29 cellular contexts compared by ENCODE assay signal in the genomic region with DNA sequence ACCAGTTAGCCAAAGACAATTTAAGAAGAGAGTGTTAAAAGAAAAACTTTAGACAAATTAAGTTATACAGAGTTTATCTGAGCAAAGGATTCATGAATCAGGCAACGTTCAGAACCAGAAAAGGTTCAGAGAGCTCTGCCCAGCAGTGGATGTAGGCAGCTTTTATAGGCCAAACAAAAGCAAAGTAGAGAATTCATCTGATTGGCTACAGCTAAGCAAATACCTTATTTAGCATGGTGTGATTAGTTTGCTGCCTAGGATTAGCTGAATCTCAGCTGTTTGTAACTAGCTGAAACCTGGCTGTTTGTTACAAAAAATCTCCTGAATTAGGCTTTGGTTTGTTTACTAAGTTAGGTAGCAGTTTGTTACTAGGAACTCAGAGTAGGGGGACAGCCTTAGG.
DNase-seq lines count a peak whose midpoint lies in the region; ATAC-seq, FAIRE-seq and TF ChIP-seq lines count a peak whose summit lies in the region.
"Had no signal": no experiment of that assay in that cellular context is flagged by ENCODE, and none has a peak within 500 bp of the region (broad histone marks: within the 10 kb centered on the region; RNA-seq: fewer than 3 reads in every experiment).

No MANE protein-coding gene starts in this region.

- intact Hi-C loops in posterior cingulate gyrus (cut with DNase I), result no loop called here
- intact Hi-C loops in ovary (cut with DNase I), result no loop called here

- H3K36me3 ChIP-seq in H1 (ENCODE audit: control insufficient read depth in 2 of 4, insufficient read depth in 4 of 4, low read length in 3 of 4), result no peaks in the 10 kb centered on the region
- H3K36me3 ChIP-seq in mesendoderm (ENCODE audit: control insufficient read depth, insufficient read depth, low read length), result no peaks in the 10 kb centered on the region
- H3K36me3 ChIP-seq in ovary, result no peaks in the 10 kb centered on the region
- H3K36me3 ChIP-seq: HAP-1, Peyer's patch, tibial nerve had no signal

- H2BK120ac ChIP-seq in H1 (replicated peaks; ENCODE audit: low read depth, low read length) (no peak overlapping the region), mesendoderm (ENCODE audit: low read depth, low read length) (no peak overlapping the region)

- no peak overlapping the region for H2BK20ac ChIP-seq in H1 (ENCODE audit: low read length)

- POLR2A ChIA-PET in H1 (lab: Charles Lee; ENCODE audit: partially characterized antibody), result no interaction called here

- peak overlapping the region; percentile 99 for H2AFZ ChIP-seq in H1 (ENCODE audit: low read length)

- no peak overlapping the region for H4K91ac ChIP-seq in H1 (replicated peaks; ENCODE audit: insufficient read length, low read length)

- H2AK5ac ChIP-seq in H1 (ENCODE audit: low read depth, low read length), result no peak overlapping the region
- no peak overlapping the region for H2AK5ac ChIP-seq in mesendoderm (ENCODE audit: low read length)

- H3K23me2 ChIP-seq in H1 (ENCODE audit: low read depth, low read length), result no peaks in the 10 kb centered on the region

- H3K79me1 ChIP-seq in H1 (ENCODE audit: low read depth, low read length), result no peaks in the 10 kb centered on the region
- no peaks in the 10 kb centered on the region for H3K79me1 ChIP-seq in mesendoderm (ENCODE audit: low read length)

- 30% methylated on average over 1 of the region's 1 CpG; no CpG with 5 or more reads in 1 of the 2 experiments for WGBS in H1 (ENCODE audit: extremely low coverage in 1 of 2, insufficient coverage in 1 of 2, insufficient read length in 1 of 2, insufficient replicate concordance in 2 of 2, low coverage in 1 of 2, low lambda C conversion rate in 2 of 2, missing lambda C conversion rate in 1 of 2), 2 experiments
- no CpG with 5 or more reads among the region's 1 CpG for WGBS in mesendoderm (ENCODE audit: extremely low coverage, insufficient coverage, low lambda C conversion rate)
- 16 to 20% (median 19%) methylated on average over 1 of the region's 1 CpG for WGBS in ovary, 3 donors

- no peak for TF ChIP-seq CTCF in H1 (IDR thresholded peaks at IDR 0.05; ENCODE audit: control extremely low read depth in 1 of 3, insufficient read depth in 1 of 3, low read depth in 1 of 3, low read length in 3 of 3)
- no peak for TF ChIP-seq CTCF in ovary (IDR thresholded peaks at IDR 0.05)

- FAIRE-seq in GM18507 (lab: Jason Lieb, UNC), result peak; percentile 21
- FAIRE-seq in H1 (lab: Jason Lieb, UNC), result peak; percentile 92
- FAIRE-seq: A549, GM12892, HTR-8/SVneo, small intestine had no signal

- H3K9ac ChIP-seq in H1 (replicated peaks in 1 of 4; ENCODE audit: extremely low read depth in 1 of 4, low read depth in 3 of 4, low read length in 3 of 4), result no peak overlapping the region
- no peak overlapping the region for H3K9ac ChIP-seq in mesendoderm (ENCODE audit: low read length)

- H3K4me3 ChIP-seq in H1 (ENCODE audit: extremely low read depth in 1 of 4, insufficient read depth in 2 of 4, low read depth in 3 of 4, low read length in 4 of 4) (no peak overlapping the region; a peak in 1 of 8 replicates), mesendoderm (ENCODE audit: low read length) (no peak overlapping the region), ovary (no peak overlapping the region)
- H3K4me3 ChIP-seq: A549, HAP-1, Peyer's patch, tibial nerve had no signal

- ATAC-seq in GM19328 (IDR thresholded peaks at IDR 0.05; ENCODE audit: unreplicated experiment) (no peak), GM19395 (IDR thresholded peaks at IDR 0.05; ENCODE audit: unreplicated experiment) (no peak)
- ATAC-seq: A549 had no signal

- CTCF ChIA-PET in H1 (lab: Charles Lee; ENCODE audit: partially characterized antibody), result interaction anchor here (0.7 to 1.3 kb wide), 2 partner anchors 111 to 301 kb away, joined by 3 read pairs; no protein-coding TSS in a partner anchor

- H3K9me3 ChIP-seq in H1 (ENCODE audit: insufficient read depth in 2 of 2, low read depth in 1 of 2, low read length in 1 of 2) (no peaks in the 10 kb centered on the region), ovary (no peaks in the 10 kb centered on the region)
- H3K9me3 ChIP-seq: A549, HAP-1, Peyer's patch, tibial nerve had no signal

- H3K4me2 ChIP-seq in H1 (ENCODE audit: insufficient read depth in 1 of 2, low read depth in 2 of 2, low read length in 2 of 2) (no peak overlapping the region), mesendoderm (ENCODE audit: low read length) (no peak overlapping the region)
- H3K4me2 ChIP-seq: A549 had no signal

- no peak overlapping the region for H3K4ac ChIP-seq in H1 (replicated peaks; ENCODE audit: insufficient read length, low read depth, low read length)
- no peak overlapping the region for H3K4ac ChIP-seq in mesendoderm (ENCODE audit: low read depth, low read length)

- no peak overlapping the region for H3K14ac ChIP-seq in H1 (ENCODE audit: insufficient read length)

- H3K56ac ChIP-seq in H1 (replicated peaks; ENCODE audit: insufficient read length, low read depth, low read length) (no peak overlapping the region), mesendoderm (ENCODE audit: low read length) (no peak overlapping the region)

- H3K79me2 ChIP-seq in H1 (ENCODE audit: control insufficient read depth in 1 of 2, insufficient read depth in 2 of 2, low read length in 2 of 2) (no peaks in the 10 kb centered on the region), mesendoderm (ENCODE audit: control insufficient read depth, insufficient read depth, low read length) (no peaks in the 10 kb centered on the region)

- no peak overlapping the region for H2BK15ac ChIP-seq in H1 (ENCODE audit: low read length)
- no peak overlapping the region for H2BK15ac ChIP-seq in mesendoderm (replicated peaks; ENCODE audit: low read depth)

- H3K27me3 ChIP-seq in H1 (replicated peaks in 1 of 4; ENCODE audit: control insufficient read depth in 3 of 4, extremely low read depth in 1 of 4, insufficient read depth in 3 of 4, low read length in 3 of 4) (no peaks in the 10 kb centered on the region), mesendoderm (ENCODE audit: insufficient read depth, low read length, poor library complexity) (no peaks in the 10 kb centered on the region), ovary (no peaks in the 10 kb centered on the region)
- H3K27me3 ChIP-seq: Peyer's patch, tibial nerve had no signal

- no peak for TF ChIP-seq RAD21 in H1 (IDR thresholded peaks at IDR 0.05 in 1 of 2, conservative IDR thresholded peaks at IDR 0.05 in 1 of 2; ENCODE audit: low read depth in 2 of 2, low read length in 2 of 2)

- H3K27ac ChIP-seq in H1 (ENCODE audit: low read depth, low read length) (no peak overlapping the region), mesendoderm (ENCODE audit: low read depth, low read length) (no peak overlapping the region), ovary (no peak overlapping the region)
- H3K27ac ChIP-seq: A549, Peyer's patch, tibial nerve had no signal

- H2BK5ac ChIP-seq in H1 (ENCODE audit: low read depth, low read length), result no peak overlapping the region
- H2BK5ac ChIP-seq in mesendoderm (ENCODE audit: low read length), result no peak overlapping the region

- DNase-seq in GM18507 (ENCODE audit: extremely low spot score, insufficient read length, low read depth) (no peak), NCI-H69 (lab: John Stamatoyannopoulos, UW) (peak; percentile 68), H1 (ENCODE audit: low read depth in 1 of 2, low spot score in 2 of 2) (no peak), mesendoderm (peak; percentile 55), posterior cingulate gyrus (no peak), ovary (no peak)
- DNase-seq: activated CD4-positive, alpha-beta T cell treated with anti-CD3 and anti-CD28 coated beads, Interleukin-2, amount 50 U/mL, for 48 hours; activated CD4-positive, CD25-positive, alpha-beta regulatory T cell; activated CD8-positive, alpha-beta memory T cell treated with anti-CD3 and anti-CD28 coated beads, Interleukin-2, amount 50 U/mL, for 4 hours; activated naive CD4-positive, alpha-beta T cell treated with anti-CD3 and anti-CD28 coated beads, Interleukin-2, amount 50 U/mL, for 16 hours; AML-193; amniotic stem cell; CD4-positive, alpha-beta T cell; DMS 273 treated with DMSO at 0.1 percent for 48 hours; effector CD8-positive, alpha-beta T cell; KG1; NCI-H1417 treated with DMSO at 0.1 percent for 48 hours; NCI-H2081 treated with DMSO at 0.1 percent for 48 hours; nucleus accumbens; Peyer's patch; small intestine; stimulated activated CD4-positive, alpha-beta T cell treated with anti-CD3 and anti-CD28 coated beads, Interleukin-2, amount 100 ng/mL, for 24 hours had no signal

- H3K18ac ChIP-seq in H1 (ENCODE audit: extremely low read depth, low read length) (no peak overlapping the region), mesendoderm (ENCODE audit: low read length) (no peak overlapping the region)

- H4K5ac ChIP-seq in H1 (ENCODE audit: insufficient read length, low read depth, low read length) (peak overlapping the region; percentile 27), mesendoderm (ENCODE audit: low read length) (no peak overlapping the region)

- TF ChIP-seq POLR2A in H1 (IDR thresholded peaks at IDR 0.05; ENCODE audit: control extremely low read depth in 1 of 2, low read depth in 2 of 2, low read length in 2 of 2) (no peak), ovary (IDR thresholded peaks at IDR 0.05) (no peak)

- H4K20me1 ChIP-seq in H1 (replicated peaks in 1 of 2; ENCODE audit: control insufficient read depth in 1 of 2, insufficient read depth in 2 of 2, low read length in 2 of 2), result no peaks in the 10 kb centered on the region

- no peak overlapping the region for H4K8ac ChIP-seq in H1 (ENCODE audit: extremely low read depth, insufficient read depth, low read length)
- no peak overlapping the region for H4K8ac ChIP-seq in mesendoderm (ENCODE audit: low read depth, low read length)

- H2BK12ac ChIP-seq in H1 (ENCODE audit: low read depth, low read length), result no peak overlapping the region

- TF ChIP-seq EP300 in H1 (IDR thresholded peaks at IDR 0.05; ENCODE audit: borderline replicate concordance in 1 of 2, low read depth in 2 of 2, low read length in 2 of 2), result no peak
- no peak for TF ChIP-seq EP300 in ovary (IDR thresholded peaks at IDR 0.05)

- H3K4me1 ChIP-seq in H1 (replicated peaks in 1 of 4; ENCODE audit: control insufficient read depth in 3 of 4, insufficient read depth in 4 of 4, low read length in 3 of 4), result peaks cover 0 to 4% (median 2%) of the 10 kb centered on the region in 4 experiments; a peak in 3 of 7 replicates
- no peaks in the 10 kb centered on the region for H3K4me1 ChIP-seq in mesendoderm (ENCODE audit: control insufficient read depth, low read depth, low read length)
- no peaks in the 10 kb centered on the region for H3K4me1 ChIP-seq in ovary (ENCODE audit: insufficient read depth)
- H3K4me1 ChIP-seq: A549, Peyer's patch, tibial nerve had no signal

- H3K23ac ChIP-seq in H1 (ENCODE audit: insufficient read length) (no peak overlapping the region), mesendoderm (ENCODE audit: low read length) (no peak overlapping the region)

TF ChIP-seq in H1, 55 proteins besides CTCF, POLR2A, EP300 and RAD21 (continues in another document):
- no peak for TF ChIP-seq SUZ12 (IDR thresholded peaks at IDR 0.05; ENCODE audit: low read length)

Comparison
In these comparisons a context has a peak if more than half of its experiments do, and no peak if none do; other contexts are left out.
1. DNase-seq: peak in NCI-H69 (single experiment) and mesendoderm (single experiment); none in GM18507 (single experiment), H1 (0 of 2), posterior cingulate gyrus (0 of 10) and ovary (0 of 5).